8 cellular contexts compared by ENCODE assay signal in the genomic region with DNA sequence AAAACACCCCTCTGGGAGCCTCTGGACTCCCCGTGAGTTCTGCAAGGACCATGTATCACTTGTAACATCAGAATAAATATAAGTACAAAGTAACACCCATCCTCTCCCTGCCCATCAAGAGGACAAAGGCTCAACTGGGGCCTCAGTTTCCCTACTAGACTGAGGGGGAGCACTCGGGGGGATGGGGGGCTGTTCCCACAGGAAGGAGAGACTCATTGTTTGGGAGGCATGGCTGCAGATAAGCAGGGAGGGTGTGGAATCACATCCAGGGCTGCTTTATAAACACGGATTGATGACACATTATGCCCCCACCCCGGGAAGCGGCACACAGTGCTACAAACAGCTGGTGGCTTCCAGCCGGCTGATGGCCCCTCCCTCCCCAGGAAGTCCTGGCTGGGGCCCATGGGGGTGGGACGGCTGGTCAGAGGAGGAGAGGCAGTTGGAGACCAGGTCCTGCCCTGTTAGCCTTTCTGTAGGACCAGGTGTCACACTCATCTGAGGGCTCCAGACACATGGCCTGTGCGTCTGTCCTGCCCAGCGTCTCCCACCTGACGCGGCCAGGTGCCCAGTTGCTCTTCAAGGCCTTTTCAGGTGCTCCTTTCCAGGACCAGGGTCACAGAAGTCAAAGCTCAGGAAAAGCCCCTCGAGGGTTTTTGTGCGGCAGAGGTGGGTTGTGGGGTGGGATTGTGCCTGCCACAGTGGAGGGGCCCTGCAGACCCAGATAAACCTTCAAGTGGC. TPM values are rescaled to one million over a fixed set of nuclear protein-coding genes. Genes with fewer than 3 reads are reported as not detected.
A peak's percentile ranks its signal among the peaks of the same experiment; 100 is the strongest.
DNase-seq lines count a peak whose midpoint lies in the region; ATAC-seq and TF ChIP-seq lines count a peak whose summit lies in the region.

No MANE protein-coding gene starts in this region.

- no peak overlapping the region for H2AFZ ChIP-seq in Loucy (ENCODE audit: low read length)

- no peak for ATAC-seq in stimulated activated naive CD8-positive, alpha-beta T cell treated with anti-CD3 and anti-CD28 coated beads, Interleukin-15, Interleukin-2, amounts not matched to agents 100 U/mL and 50 U/mL, for 24 hours

- H3K9me3 ChIP-seq in Loucy (ENCODE audit: insufficient read depth, low read depth, low read length) (no peaks in the 10 kb centered on the region), ascending aorta (no peaks in the 10 kb centered on the region), iPS-20b (ENCODE audit: insufficient read depth, low read depth, low read length) (no peaks in the 10 kb centered on the region)

- no peaks in the 10 kb centered on the region for H3F3A ChIP-seq in Loucy (ENCODE audit: low read depth)

- H3K4me1 ChIP-seq in Loucy (ENCODE audit: insufficient read depth, low read length, poor library complexity, severe bottlenecking) (peaks cover 29% of the 10 kb centered on the region), ascending aorta (peaks cover 34 to 50% of the 10 kb centered on the region in 2 donors), iPS-20b (ENCODE audit: insufficient read depth, low read length) (peaks cover 27% of the 10 kb centered on the region)

- H3K9ac ChIP-seq in Loucy (ENCODE audit: low read depth, low read length, poor library complexity, severe bottlenecking) = peak overlapping the region; percentile 91
- peak overlapping the region; percentile 51; the same call in 1 of the 2 replicates for H3K9ac ChIP-seq in iPS-20b (ENCODE audit: low read depth, low read length)

- H3K27me3 ChIP-seq in Loucy (ENCODE audit: insufficient read depth, low read length, poor library complexity, severe bottlenecking) = no peaks in the 10 kb centered on the region
- H3K27me3 ChIP-seq in ascending aorta = no peaks in the 10 kb centered on the region
- peaks cover 19% of the 10 kb centered on the region; the same call in 1 of the 2 replicates for H3K27me3 ChIP-seq in iPS-20b (ENCODE audit: insufficient read depth, low read length)

- H3K79me2 ChIP-seq in Loucy (ENCODE audit: insufficient read depth, low read length) = peaks cover 23% of the 10 kb centered on the region

- H3K36me3 ChIP-seq in Loucy (ENCODE audit: insufficient read depth, low read length) (no peaks in the 10 kb centered on the region), ascending aorta (peaks cover 7 to 17% of the 10 kb centered on the region in 2 donors), iPS-20b (ENCODE audit: insufficient read depth, low read depth, low read length) (peaks cover 5% of the 10 kb centered on the region; the same call in 1 of the 2 replicates)

- TF ChIP-seq CTCF in Loucy (conservative IDR thresholded peaks at IDR 0.05; ENCODE audit: low read length) (no peak), ascending aorta (IDR thresholded peaks at IDR 0.05) (no peak)

- intact Hi-C loops in ascending aorta (cut with DNase I) = no loop called here

- H3K9me2 ChIP-seq in Loucy (replicated peaks; ENCODE audit: low read depth, low read length) = no peaks in the 10 kb centered on the region

- DNase-seq in ELF-1 (ENCODE audit: low read depth, low spot score) = peak; percentile 54
- DNase-seq in ascending aorta (ENCODE audit: low spot score in 2 of 2) = peak; percentile 61 to 92
- peak; percentile 33 for DNase-seq in stimulated activated naive CD8-positive, alpha-beta T cell treated with anti-CD3 and anti-CD28 coated beads, Interleukin-15, Interleukin-2, amounts not matched to agents 100 U/mL and 50 U/mL, for 24 hours
- no peak for DNase-seq in stimulated activated naive CD4-positive, alpha-beta T cell treated with Interleukin-2 at 50 U/mL for 16 hours (lab: John Stamatoyannopoulos, UW)
- DNase-seq in stimulated activated CD8-positive, alpha-beta memory T cell treated with anti-CD3 and anti-CD28 coated beads, Interleukin-4, amount 100 ng/mL, for 48 hours = no peak
- DNase-seq in NCI-H774 (lab: John Stamatoyannopoulos, UW) = no peak

- H3K27ac ChIP-seq in ascending aorta (peak overlapping the region; percentile 97 to 100), iPS-20b (ENCODE audit: low read length) (no peak overlapping the region)

- peak overlapping the region; percentile 99 for H3K4me2 ChIP-seq in Loucy (ENCODE audit: low read depth, low read length, poor library complexity, severe bottlenecking)

- no peaks in the 10 kb centered on the region for H4K20me1 ChIP-seq in Loucy (ENCODE audit: insufficient read depth, low read length, poor library complexity, severe bottlenecking)

- peak overlapping the region; percentile 81 for H3K4me3 ChIP-seq in Loucy (ENCODE audit: low read length, poor library complexity, severe bottlenecking)
- H3K4me3 ChIP-seq in ascending aorta = peak overlapping the region; percentile 69 to 76
- H3K4me3 ChIP-seq in iPS-20b (ENCODE audit: low read length) = peak overlapping the region; percentile 68; the same call in 1 of the 2 replicates

RNA-seq across cellular contexts. Expression of a gene that starts 1.3 kb away (rescaled TPM):
- 406 TPM for total RNA-seq in ascending aorta

RNA-seq across cellular contexts. Expression of a gene that starts 4.3 kb away (rescaled TPM):
- total RNA-seq in ascending aorta = 146 TPM

RNA-seq across cellular contexts. Expression of a gene that starts 23.1 kb away (rescaled TPM):
- total RNA-seq in ascending aorta = not detected

RNA-seq across cellular contexts. Expression of a gene that starts 23.3 kb away (rescaled TPM):
- total RNA-seq in ascending aorta = not detected

Comparison
In these comparisons a context has a peak if more than half of its experiments do, and no peak if none do; other contexts are left out.
1. DNase-seq: peak in ELF-1 (single experiment), ascending aorta (2 of 2) and stimulated activated naive CD8-positive, alpha-beta T cell treated with anti-CD3 and anti-CD28 coated beads, Interleukin-15, Interleukin-2, amounts not matched to agents 100 U/mL and 50 U/mL, for 24 hours (single experiment); none in stimulated activated naive CD4-positive, alpha-beta T cell treated with Interleukin-2 at 50 U/mL for 16 hours (single experiment), stimulated activated CD8-positive, alpha-beta memory T cell treated with anti-CD3 and anti-CD28 coated beads, Interleukin-4, amount 100 ng/mL, for 48 hours (single experiment) and NCI-H774 (single experiment).
2. Peak in every context shown above with its lines, with median percentiles within 50 percentile points of each other: H3K4me3 ChIP-seq.